Comparison of ENCODE assay signal across 12 cellular contexts in genomic region chr11:128697645-128698174, GRCh38. TPM values are rescaled to one million over a fixed set of nuclear protein-coding genes. Genes with fewer than 3 reads are reported as not detected.
DNase-seq lines count a peak whose midpoint lies in the region; TF ChIP-seq lines count a peak whose summit lies in the region.
"Had no signal": no experiment of that assay in that cellular context is flagged by ENCODE, and none has a peak within 500 bp of the region (broad histone marks: within the 10 kb centered on the region; RNA-seq: fewer than 3 reads in every experiment).

No MANE protein-coding gene starts in this region.

- H3K27me3 Mint-ChIP-seq in CD14-positive monocyte (ENCODE audit: low read depth in 3 of 3), result peaks cover 0 to 6% (median 3%) of the 10 kb centered on the region in 3 donors

- peak overlapping the region in 1 of 2 experiments; percentile 64 for H3K4ac ChIP-seq in mesenchymal stem cell (ENCODE audit: low read depth in 1 of 2, low read length in 2 of 2)

- peak overlapping the region; percentile 4; the same call in 1 of the 2 replicates for H3K4me3 ChIP-seq in GM12865 (ENCODE audit: low read depth, low read length)
- H3K4me3 ChIP-seq in mesenchymal stem cell (ENCODE audit: insufficient read depth in 1 of 2, low read depth in 1 of 2, low read length in 2 of 2), result no peak overlapping the region
- no peak overlapping the region for H3K4me3 ChIP-seq in tibial artery
- no peak overlapping the region for H3K4me3 ChIP-seq in MG63

- peak overlapping the region in 1 of 2 experiments; percentile 40 for H3K23ac ChIP-seq in mesenchymal stem cell (ENCODE audit: low read length in 2 of 2)

- H3K36me3 ChIP-seq in mesenchymal stem cell (ENCODE audit: control insufficient read depth in 1 of 2, insufficient read depth in 2 of 2, low read depth in 1 of 2, low read length in 2 of 2) (no peaks in the 10 kb centered on the region), tibial artery (no peaks in the 10 kb centered on the region), MG63 (no peaks in the 10 kb centered on the region)

- H3K4me2 ChIP-seq in mesenchymal stem cell (ENCODE audit: low read length, poor library complexity, severe bottlenecking), result no peak overlapping the region

- no peak overlapping the region for H3K9ac ChIP-seq in mesenchymal stem cell (ENCODE audit: low read length)

- peaks cover 4% of the 10 kb centered on the region for H3K79me1 ChIP-seq in mesenchymal stem cell (replicated peaks; ENCODE audit: low read length, poor library complexity, severe bottlenecking)

- H3K27ac Mint-ChIP-seq in CD14-positive monocyte, result peak overlapping the region in 6 of 7 donors; percentile 47 to 91 (median 66)
- H3K27ac Mint-ChIP-seq: WTC11 had no signal

- H3K9me3 Mint-ChIP-seq in CD14-positive monocyte, result no peaks in the 10 kb centered on the region
- H3K9me3 Mint-ChIP-seq: WTC11 had no signal

- H3K4me3 Mint-ChIP-seq in CD14-positive monocyte, result peak overlapping the region in 1 of 2 donors; percentile 52
- H3K4me3 Mint-ChIP-seq: WTC11 had no signal

- peaks cover 33 to 40% of the 10 kb centered on the region in 2 donors for H3K36me3 Mint-ChIP-seq in CD14-positive monocyte
- H3K36me3 Mint-ChIP-seq: WTC11 had no signal

- no peak overlapping the region for H3K27ac ChIP-seq in mesenchymal stem cell (ENCODE audit: low read length, poor library complexity, severe bottlenecking)
- no peak overlapping the region for H3K27ac ChIP-seq in tibial artery

- no peak for DNase-seq in CD14-positive monocyte (ENCODE audit: low spot score)
- DNase-seq in GM12865 (ENCODE audit: low read depth), result no peak
- DNase-seq in amniotic epithelial cell (ENCODE audit: low read depth), result peak; percentile 32
- no peak for DNase-seq in mesenchymal stem cell
- DNase-seq in tibial artery, result no peak
- no peak for DNase-seq in MG63
- no peak for DNase-seq in iPS-NIHi11 (ENCODE audit: low spot score)
- no peak for DNase-seq in inferior parietal cortex (ENCODE audit: extremely low spot score)
- DNase-seq: NCI-H146, NCI-H69, SHP77 treated with DMSO at 0.1 percent for 48 hours had no signal

- H3K14ac ChIP-seq in mesenchymal stem cell (ENCODE audit: low read length in 2 of 2), result no peak overlapping the region

- H2BK15ac ChIP-seq in mesenchymal stem cell (ENCODE audit: low read depth, poor library complexity, severe bottlenecking), result peak overlapping the region; percentile 33

- H3K9me3 ChIP-seq in mesenchymal stem cell (ENCODE audit: control insufficient read depth, low read length), result no peaks in the 10 kb centered on the region
- H3K9me3 ChIP-seq in tibial artery, result no peaks in the 10 kb centered on the region
- no peaks in the 10 kb centered on the region for H3K9me3 ChIP-seq in MG63

- intact Hi-C loops in CD14-positive monocyte (cut with micrococcal nuclease) (loop anchor here in 1 of 2 donors (10.0 kb wide), 1 partner anchor 47 kb away; no protein-coding TSS in a partner anchor), tibial artery (cut with DNase I; ENCODE audit: low total_unique reads) (no loop called here)

- H3K27me3 ChIP-seq in mesenchymal stem cell (ENCODE audit: control insufficient read depth in 1 of 2, insufficient read depth in 1 of 2, low read length in 2 of 2) (peaks cover 0 to 15% of the 10 kb centered on the region in 2 experiments), tibial artery (peaks cover 0 to 24% of the 10 kb centered on the region in 2 donors), MG63 (no peaks in the 10 kb centered on the region)

- H2AK5ac ChIP-seq in mesenchymal stem cell (ENCODE audit: low read length, severe bottlenecking), result no peak overlapping the region

- peak overlapping the region; percentile 29 for H4K8ac ChIP-seq in mesenchymal stem cell (ENCODE audit: low read length)

- TF ChIP-seq CTCF in CD14-positive monocyte (IDR thresholded peaks at IDR 0.05), result no peak
- no peak for TF ChIP-seq CTCF in GM12865 (IDR thresholded peaks at IDR 0.05; ENCODE audit: insufficient read depth, low read depth, low read length, missing control alignments)
- TF ChIP-seq CTCF in tibial artery (IDR thresholded peaks at IDR 0.05), result no peak

- H2BK12ac ChIP-seq in mesenchymal stem cell (ENCODE audit: low read length in 2 of 2), result peak overlapping the region; percentile 27 to 52

- peak overlapping the region; percentile 62 for H4K91ac ChIP-seq in mesenchymal stem cell (ENCODE audit: low read length)

- no peak overlapping the region for H3K18ac ChIP-seq in mesenchymal stem cell (ENCODE audit: low read depth in 1 of 2, low read length in 2 of 2)

- H3K4me1 Mint-ChIP-seq in CD14-positive monocyte, result peaks cover 71% of the 10 kb centered on the region

- peaks cover 9% of the 10 kb centered on the region for H3K4me1 ChIP-seq in mesenchymal stem cell (ENCODE audit: control insufficient read depth, insufficient read depth, low read depth, low read length)
- H3K4me1 ChIP-seq in tibial artery, result peaks cover 0 to 27% (median 19%) of the 10 kb centered on the region in 4 donors

- whole genome bisulfite sequencing in mesenchymal stem cell, result 91% methylated on average over 7 of the region's 7 CpGs

- H2BK5ac ChIP-seq in mesenchymal stem cell (ENCODE audit: low read depth, low read length, poor library complexity, severe bottlenecking), result no peak overlapping the region

- H2BK120ac ChIP-seq in mesenchymal stem cell (ENCODE audit: low read depth, low read length), result no peak overlapping the region

- no peak overlapping the region for H2AFZ ChIP-seq in mesenchymal stem cell (ENCODE audit: low read depth, low read length)

RNA-seq across cellular contexts. Expression of gene FLI1, which starts 3.8 kb away (rescaled TPM):
- polyA plus RNA-seq in CD14-positive monocyte, result 10 to 100 TPM; 42.4 to 64.5 TPM
- 12.2 TPM for polyA plus RNA-seq in mesenchymal stem cell (2013, experiment 1 of 2)
- polyA plus RNA-seq in mesenchymal stem cell (2013, experiment 2 of 2), result 12.6 TPM
- total RNA-seq in MG63 (2014; rRNA removed; shearing (Covaris generic); ENCODE audit: low replicate concordance), result 6.1 and 6.4 TPM in 2 replicates
